In genomic region chrX:40573763-40574162, GRCh38 we compare ENCODE assay signal across 8 cellular contexts. TPM values are rescaled to one million over a fixed set of nuclear protein-coding genes. Genes with fewer than 3 reads are reported as not detected.
A peak's percentile ranks its signal among the peaks of the same experiment; 100 is the strongest.
DNase-seq lines count a peak whose midpoint lies in the region; ATAC-seq and TF ChIP-seq lines count a peak whose summit lies in the region.

No MANE protein-coding gene starts in this region.

- intact Hi-C loops in left ventricle myocardium inferior (cut with micrococcal nuclease) = no loop called here
- intact Hi-C loops in right cardiac atrium (cut with DNase I) = no loop called here

- peak; percentile 32 for TF ChIP-seq CTCF in left ventricle myocardium inferior (IDR thresholded peaks at IDR 0.05; ENCODE audit: borderline replicate concordance)
- peak in 3 of 5 experiments; percentile 10 to 23 (median 15) for TF ChIP-seq CTCF in tibial nerve (IDR thresholded peaks at IDR 0.05)

- H3K9me3 ChIP-seq in left ventricle myocardium inferior (replicated peaks) (no peaks in the 10 kb centered on the region), right cardiac atrium (ENCODE audit: control insufficient read depth, low read length) (no peaks in the 10 kb centered on the region), tibial nerve (no peaks in the 10 kb centered on the region)

- no peak for ATAC-seq in right cardiac atrium

- no peak for DNase-seq in left ventricle myocardium inferior
- DNase-seq in right cardiac atrium = no peak
- DNase-seq in OCI-M1 (lab: John Stamatoyannopoulos, UW) = peak; percentile 72
- DNase-seq in central memory CD4-positive, alpha-beta T cell = peak; percentile 32
- no peak for DNase-seq in tibial nerve (ENCODE audit: low spot score in 2 of 2)
- no peak for DNase-seq in NCI-H226
- no peak for DNase-seq in T-helper 9 cell
- no peak for DNase-seq in germinal center (ENCODE audit: low spot score)

- H3K27me3 ChIP-seq in left ventricle myocardium inferior (ENCODE audit: low read depth) (no peaks in the 10 kb centered on the region), right cardiac atrium (ENCODE audit: control insufficient read depth, insufficient read depth) (no peaks in the 10 kb centered on the region), tibial nerve (peaks cover 0 to 8% of the 10 kb centered on the region in 2 donors)

- no peak for TF ChIP-seq EP300 in tibial nerve (IDR thresholded peaks at IDR 0.05)

- H3K4me3 ChIP-seq in left ventricle myocardium inferior = no peak overlapping the region
- H3K4me3 ChIP-seq in right cardiac atrium (ENCODE audit: low read length) = no peak overlapping the region
- no peak overlapping the region for H3K4me3 ChIP-seq in tibial nerve

- WGBS in right cardiac atrium = 53% methylated on average over 2 of the region's 2 CpGs
- WGBS in tibial nerve, 2 donors = 43 to 47% methylated on average over 2 of the region's 2 CpGs

- no peak for TF ChIP-seq POLR2A in tibial nerve (IDR thresholded peaks at IDR 0.05)

- H3K36me3 ChIP-seq in left ventricle myocardium inferior = no peaks in the 10 kb centered on the region
- H3K36me3 ChIP-seq in tibial nerve = no peaks in the 10 kb centered on the region

- no peak overlapping the region for H3K27ac ChIP-seq in left ventricle myocardium inferior (replicated peaks)
- H3K27ac ChIP-seq in right cardiac atrium (ENCODE audit: low read length) = no peak overlapping the region
- no peak overlapping the region for H3K27ac ChIP-seq in tibial nerve

- H3K4me1 ChIP-seq in left ventricle myocardium inferior (no peaks in the 10 kb centered on the region), right cardiac atrium (ENCODE audit: control insufficient read depth, insufficient read depth, low read length) (no peaks in the 10 kb centered on the region), tibial nerve (no peaks in the 10 kb centered on the region)

RNA-seq across cellular contexts. Expression of gene ATP6AP2, which starts 7.0 kb away (rescaled TPM):
- total RNA-seq in left ventricle myocardium inferior (42.5 TPM), right cardiac atrium (10 to 100 TPM; 52.3 to 62.5 (median 62.1) TPM), tibial nerve (100 to 1,000 TPM in 1 of 4 donors, 10 to 100 TPM in 3; 86.4 to 106 (median 89.5) TPM)
- 48.0 TPM for polyA plus RNA-seq in right cardiac atrium

RNA-seq across cellular contexts. Expression of gene MPC1L, which starts 49.5 kb away (rescaled TPM):
- total RNA-seq in left ventricle myocardium inferior (not detected), right cardiac atrium (not detected), tibial nerve (not detected)
- polyA plus RNA-seq in right cardiac atrium = not detected

Comparison
In these comparisons a context has a peak if more than half of its experiments do, and no peak if none do; other contexts are left out.
1. DNase-seq: peak in OCI-M1 (single experiment) and central memory CD4-positive, alpha-beta T cell (single experiment); none in left ventricle myocardium inferior (single experiment), right cardiac atrium (0 of 3), tibial nerve (0 of 2), NCI-H226 (single experiment), T-helper 9 cell (single experiment) and germinal center (single experiment).